ENCODE assay signal across 9 cellular contexts in the genomic region with DNA sequence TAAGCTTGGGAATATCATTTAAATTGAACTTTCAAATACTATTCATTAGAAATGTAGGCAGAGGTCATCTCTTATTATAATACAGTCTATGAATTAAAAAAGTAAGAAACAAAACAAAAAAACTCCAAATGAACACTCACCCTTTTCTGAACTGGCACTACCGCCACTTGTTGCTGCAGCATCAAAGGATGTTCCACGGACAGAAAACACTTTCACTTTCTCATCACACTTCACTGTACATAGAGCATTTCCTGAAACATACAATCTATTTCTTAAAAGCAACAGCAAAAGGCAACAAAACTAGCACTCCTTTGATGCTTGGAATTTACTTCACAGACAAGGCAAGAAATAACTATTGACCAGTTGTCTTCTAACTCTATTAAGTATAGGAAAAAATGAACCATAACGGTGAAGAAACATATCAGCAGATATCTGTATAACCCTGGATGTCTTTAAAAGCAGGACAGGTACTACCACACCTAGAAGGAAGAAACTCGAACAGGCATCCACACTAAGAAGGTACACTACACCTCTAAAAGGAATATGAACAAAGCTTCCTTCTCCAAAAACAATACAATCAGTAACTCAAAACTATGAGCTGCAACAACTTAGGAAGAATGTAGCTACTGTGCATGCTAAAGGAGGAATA. TPM values are rescaled to one million over a fixed set of nuclear protein-coding genes. Genes with fewer than 3 reads are reported as not detected.
A peak's percentile ranks its signal among the peaks of the same experiment; 100 is the strongest.
DNase-seq lines count a peak whose midpoint lies in the region; ATAC-seq and FAIRE-seq lines count a peak whose summit lies in the region.
"Had no signal": no experiment of that assay in that cellular context is flagged by ENCODE, and none has a peak within 500 bp of the region (broad histone marks: within the 10 kb centered on the region; RNA-seq: fewer than 3 reads in every experiment).

No MANE protein-coding gene starts in this region.

- peaks cover 5 to 11% of the 10 kb centered on the region in 2 donors for H3K36me3 ChIP-seq in small intestine (ENCODE audit: control insufficient read depth in 2 of 2, insufficient read depth in 2 of 2, low read length in 2 of 2)

- 11 to 29% (median 11%) methylated on average over 4 of the region's 4 CpGs for WGBS in small intestine, 3 donors

- H3K27me3 Mint-ChIP-seq in activated naive CD4-positive, alpha-beta T cell treated with anti-CD3 and anti-CD28 coated beads, Interleukin-2, amount 10 ng/mL, durations not matched to agents 7 days and 5 days = no peaks in the 10 kb centered on the region

- no peaks in the 10 kb centered on the region for H3K27me3 ChIP-seq in small intestine (ENCODE audit: control insufficient read depth in 2 of 2, insufficient read depth in 2 of 2, low read length in 2 of 2)

- H3K4me1 Mint-ChIP-seq in activated naive CD4-positive, alpha-beta T cell treated with anti-CD3 and anti-CD28 coated beads, Interleukin-2, amount 10 ng/mL, durations not matched to agents 7 days and 5 days = peaks cover 23% of the 10 kb centered on the region

- H3K4me3 Mint-ChIP-seq in activated naive CD4-positive, alpha-beta T cell treated with anti-CD3 and anti-CD28 coated beads, Interleukin-2, amount 10 ng/mL, durations not matched to agents 7 days and 5 days = peak overlapping the region; percentile 33

- no peak for FAIRE-seq in small intestine (lab: Jason Lieb, UNC)
- no peak for FAIRE-seq in frontal cortex (lab: Jason Lieb, UNC)
- FAIRE-seq in urothelium cell line (lab: Jason Lieb, UNC) = no peak
- FAIRE-seq: colon had no signal

- peak overlapping the region; percentile 91 for H3K27ac Mint-ChIP-seq in activated naive CD4-positive, alpha-beta T cell treated with anti-CD3 and anti-CD28 coated beads, Interleukin-2, amount 10 ng/mL, durations not matched to agents 7 days and 5 days

- H3K36me3 Mint-ChIP-seq in activated naive CD4-positive, alpha-beta T cell treated with anti-CD3 and anti-CD28 coated beads, Interleukin-2, amount 10 ng/mL, durations not matched to agents 7 days and 5 days = peaks cover 23% of the 10 kb centered on the region

- DNase-seq in activated naive CD4-positive, alpha-beta T cell treated with anti-CD3 and anti-CD28 coated beads, Interleukin-2, amount 10 ng/mL, durations not matched to agents 7 days and 5 days = peak; percentile 50
- peak; percentile 60 for DNase-seq in small intestine
- DNase-seq in frontal cortex (ENCODE audit: low spot score in 2 of 2) = no peak
- no peak for DNase-seq in urothelium cell line (ENCODE audit: low spot score)
- DNase-seq in NCI-H128 (lab: John Stamatoyannopoulos, UW; ENCODE audit: unreplicated experiment) = no peak

- no peak overlapping the region for H3K27ac ChIP-seq in small intestine (ENCODE audit: low read depth in 1 of 2, low read length in 1 of 2)

- ATAC-seq in GM18498 (IDR thresholded peaks at IDR 0.05; ENCODE audit: unreplicated experiment) (peak; percentile 65), HG03066 (IDR thresholded peaks at IDR 0.05; ENCODE audit: low read depth, unreplicated experiment) (peak; percentile 52)
- ATAC-seq: K562 had no signal

- no peaks in the 10 kb centered on the region for H3K9me3 ChIP-seq in small intestine (ENCODE audit: control insufficient read depth, low read depth)

- CTCF ChIA-PET in activated naive CD4-positive, alpha-beta T cell treated with anti-CD3 and anti-CD28 coated beads, Interleukin-2, amount 10 ng/mL, durations not matched to agents 7 days and 5 days (lab: Charles Lee) = interaction anchor here (2.7 kb wide), 1 partner anchor 51 kb away, joined by 10 read pairs; no protein-coding TSS in a partner anchor

- no peak overlapping the region for H3K4me3 ChIP-seq in small intestine (ENCODE audit: low read depth in 1 of 2, low read length in 2 of 2)
- H3K4me3 ChIP-seq: K562 had no signal

- no peaks in the 10 kb centered on the region for H3K9me3 Mint-ChIP-seq in activated naive CD4-positive, alpha-beta T cell treated with anti-CD3 and anti-CD28 coated beads, Interleukin-2, amount 10 ng/mL, durations not matched to agents 7 days and 5 days

- H3K4me1 ChIP-seq in small intestine (ENCODE audit: control insufficient read depth in 2 of 2, insufficient read depth in 1 of 2, low read depth in 1 of 2, low read length in 1 of 2) = no peaks in the 10 kb centered on the region

RNA-seq across cellular contexts. Expression of a gene that starts 24.9 kb away (rescaled TPM):
- 100 to 1,000 TPM; 184 to 346 (median 229) TPM for polyA plus RNA-seq in small intestine
- total RNA-seq in frontal cortex = 61.1 TPM

RNA-seq across cellular contexts. Expression of a gene that starts 50.2 kb away (rescaled TPM):
- polyA plus RNA-seq in small intestine = 1 to 10 TPM in 1 of 3 donors, under 1 TPM in 1, not detected in 1; 0.54 to 1.4 TPM
- total RNA-seq in frontal cortex = not detected

Comparison
In these comparisons a context has a peak if more than half of its experiments do, and no peak if none do; other contexts are left out.
1. DNase-seq: peak in activated naive CD4-positive, alpha-beta T cell treated with anti-CD3 and anti-CD28 coated beads, Interleukin-2, amount 10 ng/mL, durations not matched to agents 7 days and 5 days (single experiment) and small intestine (single experiment); none in frontal cortex (0 of 2), urothelium cell line (single experiment) and NCI-H128 (single experiment).